In genomic region chr5:141773779-141774531, GRCh38 we compare ENCODE assay signal across 18 cellular contexts.
"Had no signal": no experiment of that assay in that cellular context is flagged by ENCODE, and none has a peak within 500 bp of the region (broad histone marks: within the 10 kb centered on the region; RNA-seq: fewer than 3 reads in every experiment).

No MANE protein-coding gene starts in this region.

- H3K36me3 ChIP-seq: neutrophil, ovary, right atrium auricular region, sigmoid colon, thoracic aorta, transverse colon had no signal

- H3K27ac ChIP-seq: neutrophil, ovary, right atrium auricular region, sigmoid colon, skin epidermis, thoracic aorta, transverse colon had no signal

- H3K4me1 ChIP-seq: transverse colon had no signal

- H3K27me3 Mint-ChIP-seq: stimulated activated naive CD8-positive, alpha-beta T cell treated with anti-CD3 and anti-CD28 coated beads, Interleukin-15, amount 100 ng/mL, for 72 hours had no signal

- DNase-seq: dermis blood vessel endothelial cell; effector CD4-positive, alpha-beta T cell; foreskin melanocyte; hippocampal formation; kidney glomerular epithelial cell; naive thymus-derived CD4-positive, alpha-beta T cell; nephron progenitor cell; ovary; sigmoid colon; stimulated activated CD4-positive, alpha-beta T cell treated with anti-CD3 and anti-CD28 coated beads, Interleukin-2, amount 100 ng/mL, for 24 hours; stimulated activated CD4-positive, alpha-beta T cell treated with anti-CD3 and anti-CD28 coated beads, Interleukin-4, amount 100 ng/mL, for 4 hours; stimulated activated naive B cell treated with anti-CD40 and anti-IgM and Interleukin-4, amounts not matched to agents 10 μg/mL and 1 μg/mL and 100 μg/mL, for 72 hours; stimulated activated naive CD8-positive, alpha-beta T cell treated with anti-CD3 and anti-CD28 coated beads, Interleukin-15, amount 100 ng/mL, for 72 hours; transverse colon had no signal

- H3K4me3 ChIP-seq: ovary, right atrium auricular region, sigmoid colon, skin epidermis, thoracic aorta, transverse colon had no signal

- H3K4me3 Mint-ChIP-seq: naive thymus-derived CD4-positive, alpha-beta T cell; nephron progenitor cell; stimulated activated naive B cell treated with anti-CD40 and anti-IgM and Interleukin-4, amounts not matched to agents 10 μg/mL and 1 μg/mL and 100 μg/mL, for 72 hours; stimulated activated naive CD8-positive, alpha-beta T cell treated with anti-CD3 and anti-CD28 coated beads, Interleukin-15, amount 100 ng/mL, for 72 hours had no signal

- H3K9me3 ChIP-seq: neutrophil, ovary, right atrium auricular region, sigmoid colon, thoracic aorta, transverse colon had no signal

- H3K27ac Mint-ChIP-seq: naive thymus-derived CD4-positive, alpha-beta T cell; nephron progenitor cell; stimulated activated naive B cell treated with anti-CD40 and anti-IgM and Interleukin-4, amounts not matched to agents 10 μg/mL and 1 μg/mL and 100 μg/mL, for 72 hours; stimulated activated naive CD8-positive, alpha-beta T cell treated with anti-CD3 and anti-CD28 coated beads, Interleukin-15, amount 100 ng/mL, for 72 hours had no signal

- H3K27me3 ChIP-seq: ovary, right atrium auricular region, sigmoid colon, transverse colon had no signal

- H3K9me3 Mint-ChIP-seq: naive thymus-derived CD4-positive, alpha-beta T cell; nephron progenitor cell; stimulated activated naive CD8-positive, alpha-beta T cell treated with anti-CD3 and anti-CD28 coated beads, Interleukin-15, amount 100 ng/mL, for 72 hours had no signal

- H3K36me3 Mint-ChIP-seq: naive thymus-derived CD4-positive, alpha-beta T cell had no signal
